In genomic region chr12:53496752-53497032, GRCh38 we compare ENCODE assay signal across 13 cellular contexts. TPM values are rescaled to one million over a fixed set of nuclear protein-coding genes. Genes with fewer than 3 reads are reported as not detected.
DNase-seq lines count a peak whose midpoint lies in the region; ATAC-seq and TF ChIP-seq lines count a peak whose summit lies in the region.
"Had no signal": no experiment of that assay in that cellular context is flagged by ENCODE, and none has a peak within 500 bp of the region (broad histone marks: within the 10 kb centered on the region; RNA-seq: fewer than 3 reads in every experiment).

No MANE protein-coding gene starts in this region.

- no peak for TF ChIP-seq POLR2A in tibial nerve (IDR thresholded peaks at IDR 0.05)

- H3K27ac ChIP-seq in Karpas-422 (ENCODE audit: low read length) (no peak overlapping the region), cingulate gyrus (ENCODE audit: low read depth, low read length) (peak overlapping the region; percentile 7), mesenchymal stem cell (ENCODE audit: low read length, poor library complexity, severe bottlenecking) (no peak overlapping the region), tibial nerve (peak overlapping the region in 3 of 4 donors; percentile 9 to 100 (median 98))

- H2AK5ac ChIP-seq in mesenchymal stem cell (ENCODE audit: low read length, severe bottlenecking): no peak overlapping the region

- H3K9me3 ChIP-seq in Karpas-422 (ENCODE audit: low read length) (no peaks in the 10 kb centered on the region), mesenchymal stem cell (ENCODE audit: control insufficient read depth, low read length) (no peaks in the 10 kb centered on the region), tibial nerve (no peaks in the 10 kb centered on the region)
- H3K9me3 ChIP-seq: adrenal gland had no signal

- no peaks in the 10 kb centered on the region for H3K36me3 ChIP-seq in Karpas-422 (ENCODE audit: insufficient read depth, low read length)
- H3K36me3 ChIP-seq in mesenchymal stem cell (ENCODE audit: control insufficient read depth in 1 of 2, insufficient read depth in 2 of 2, low read depth in 1 of 2, low read length in 2 of 2): peaks cover 4 to 15% of the 10 kb centered on the region in 2 experiments
- peaks cover 0 to 3% (median 0%) of the 10 kb centered on the region in 3 donors for H3K36me3 ChIP-seq in tibial nerve
- H3K36me3 ChIP-seq: adrenal gland had no signal

- TF ChIP-seq CTCF in tibial nerve (IDR thresholded peaks at IDR 0.05) (no peak), omental fat pad (IDR thresholded peaks at IDR 0.05) (no peak)

- no peak overlapping the region for H2BK15ac ChIP-seq in mesenchymal stem cell (ENCODE audit: low read depth, poor library complexity, severe bottlenecking)

- H3K4me3 ChIP-seq in Karpas-422 (ENCODE audit: low read length) (no peak overlapping the region), mesenchymal stem cell (ENCODE audit: insufficient read depth in 1 of 2, low read depth in 1 of 2, low read length in 2 of 2) (peak overlapping the region in 1 of 2 experiments; percentile 69), tibial nerve (peak overlapping the region in 1 of 4 donors; percentile 18)

- 100% methylated on average over 1 of the region's 1 CpG for whole genome bisulfite sequencing in mesenchymal stem cell
- 84 to 88% methylated on average over 1 of the region's 1 CpG for WGBS in tibial nerve, 2 donors

- peaks cover 64% of the 10 kb centered on the region for H3K4me1 ChIP-seq in Karpas-422 (ENCODE audit: low read length)
- H3K4me1 ChIP-seq in mesenchymal stem cell (ENCODE audit: control insufficient read depth, insufficient read depth, low read depth, low read length): peaks cover 35% of the 10 kb centered on the region
- H3K4me1 ChIP-seq in tibial nerve: peaks cover 0 to 64% (median 32%) of the 10 kb centered on the region in 4 donors

- 0 out of 2 replicates have a peak overlapping the region, but pooled peaks have one; percentile 11 for H3K9ac ChIP-seq in Karpas-422 (ENCODE audit: low read length)
- peak overlapping the region; percentile 64 for H3K9ac ChIP-seq in mesenchymal stem cell (ENCODE audit: low read length)

- DNase-seq in Karpas-422 (peak; percentile 34), mesenchymal stem cell (no peak), tibial nerve (ENCODE audit: low spot score in 2 of 2) (no peak), omental fat pad (ENCODE audit: low spot score) (no peak), NCI-H146 (lab: John Stamatoyannopoulos, UW) (no peak)
- DNase-seq: activated T-cell treated with anti-CD3 and anti-CD28 coated beads for 4 hours; effector CD8-positive, alpha-beta T cell; Kasumi-1 had no signal

- H3K23ac ChIP-seq in mesenchymal stem cell (ENCODE audit: low read length in 2 of 2): no peak overlapping the region

- H3K18ac ChIP-seq in mesenchymal stem cell (ENCODE audit: low read depth in 1 of 2, low read length in 2 of 2): peak overlapping the region in 1 of 2 experiments; percentile 70

- no peaks in the 10 kb centered on the region for H3K9me2 ChIP-seq in Karpas-422 (replicated peaks; ENCODE audit: insufficient read depth, low read length)

- H2BK5ac ChIP-seq in mesenchymal stem cell (ENCODE audit: low read depth, low read length, poor library complexity, severe bottlenecking): no peak overlapping the region

- TF ChIP-seq EP300 in tibial nerve (IDR thresholded peaks at IDR 0.05): no peak

- ATAC-seq in omental fat pad (ENCODE audit: low FRiP score) (no peak), GM21737 (IDR thresholded peaks at IDR 0.05; ENCODE audit: unreplicated experiment) (no peak)
- ATAC-seq: activated CD4-positive, CD25-positive, alpha-beta regulatory T cell treated with anti-CD3 and anti-CD28 coated beads, Interleukin-2, amount 50 U/mL, for 24 hours had no signal

- no peaks in the 10 kb centered on the region for H4K20me1 ChIP-seq in Karpas-422 (ENCODE audit: insufficient read depth, low read depth, low read length)

- no peak overlapping the region for H3K4me2 ChIP-seq in Karpas-422 (ENCODE audit: low read depth, low read length, poor library complexity, severe bottlenecking)
- no peak overlapping the region for H3K4me2 ChIP-seq in mesenchymal stem cell (ENCODE audit: low read length, poor library complexity, severe bottlenecking)

- H3K14ac ChIP-seq in mesenchymal stem cell (ENCODE audit: low read length in 2 of 2): no peak overlapping the region

- H2AFZ ChIP-seq in Karpas-422 (ENCODE audit: low read length): no peak overlapping the region
- H2AFZ ChIP-seq in mesenchymal stem cell (ENCODE audit: low read depth, low read length): no peak overlapping the region

- H3K79me1 ChIP-seq in mesenchymal stem cell (replicated peaks; ENCODE audit: low read length, poor library complexity, severe bottlenecking): peaks cover 36% of the 10 kb centered on the region

- peak overlapping the region; percentile 50 for H2BK120ac ChIP-seq in mesenchymal stem cell (ENCODE audit: low read depth, low read length)

- no peak overlapping the region for H2BK12ac ChIP-seq in mesenchymal stem cell (ENCODE audit: low read length in 2 of 2)

- H4K91ac ChIP-seq in mesenchymal stem cell (ENCODE audit: low read length): peak overlapping the region; percentile 71

- peaks cover 22% of the 10 kb centered on the region for H3K79me2 ChIP-seq in Karpas-422 (ENCODE audit: low read length)

- H3K4ac ChIP-seq in mesenchymal stem cell (ENCODE audit: low read depth in 1 of 2, low read length in 2 of 2): no peak overlapping the region

- H4K8ac ChIP-seq in mesenchymal stem cell (ENCODE audit: low read length): no peak overlapping the region

- H3K27me3 ChIP-seq in Karpas-422 (ENCODE audit: low read length) (no peaks in the 10 kb centered on the region), mesenchymal stem cell (ENCODE audit: control insufficient read depth in 1 of 2, insufficient read depth in 1 of 2, low read length in 2 of 2) (no peaks in the 10 kb centered on the region), tibial nerve (no peaks in the 10 kb centered on the region)
- H3K27me3 ChIP-seq: adrenal gland had no signal

RNA-seq across cellular contexts. Expression of gene MAP3K12, which starts 2.6 kb away (rescaled TPM):
- total RNA-seq in Karpas-422 (2014; rRNA removed; shearing (Covaris generic); ENCODE audit: low replicate concordance): 21.9 and 24.8 TPM in 2 replicates
- 59.4 TPM for polyA plus RNA-seq in mesenchymal stem cell (2013, experiment 1 of 2)
- 61.3 TPM for polyA plus RNA-seq in mesenchymal stem cell (2013, experiment 2 of 2)
- total RNA-seq in tibial nerve (10 to 100 TPM; 35.6 to 95.1 (median 58.3) TPM), omental fat pad (10 to 100 TPM in 3 of 4 donors, 1 to 10 TPM in 1; 5.5 to 35.9 (median 17.1) TPM)

RNA-seq across cellular contexts. Expression of gene TARBP2, which starts 4.4 kb away (rescaled TPM):
- 37.0 and 65.7 TPM in 2 replicates for total RNA-seq in Karpas-422 (2014; rRNA removed; shearing (Covaris generic); ENCODE audit: low replicate concordance)
- polyA plus RNA-seq in mesenchymal stem cell (2013, experiment 1 of 2): 22.2 TPM
- polyA plus RNA-seq in mesenchymal stem cell (2013, experiment 2 of 2): 24.9 TPM
- total RNA-seq in tibial nerve (10 to 100 TPM; 25.3 to 56.4 (median 36.1) TPM), omental fat pad (10 to 100 TPM; 19.6 to 26.0 (median 22.3) TPM)

RNA-seq across cellular contexts. Expression of gene NPFF, which starts 10.6 kb away (rescaled TPM):
- total RNA-seq in Karpas-422 (2014; rRNA removed; shearing (Covaris generic); ENCODE audit: low replicate concordance): 1.0 TPM in 1 of 2 replicates, not detected in the other
- polyA plus RNA-seq in mesenchymal stem cell (2013, experiment 1 of 2): 0.25 TPM
- polyA plus RNA-seq in mesenchymal stem cell (2013, experiment 2 of 2): 0.67 TPM
- total RNA-seq in tibial nerve: not detected
- not detected for total RNA-seq in omental fat pad
- total RNA-seq: adrenal gland, subcutaneous adipose tissue had no signal

RNA-seq across cellular contexts. Expression of gene PCBP2, which starts 44.8 kb away (rescaled TPM):
- 340 and 447 TPM in 2 replicates for total RNA-seq in Karpas-422 (2014; rRNA removed; shearing (Covaris generic); ENCODE audit: low replicate concordance)
- polyA plus RNA-seq in mesenchymal stem cell (2013, experiment 1 of 2): 467 TPM
- 455 TPM for polyA plus RNA-seq in mesenchymal stem cell (2013, experiment 2 of 2)
- total RNA-seq in tibial nerve: 100 to 1,000 TPM; 414 to 583 (median 490) TPM
- total RNA-seq in omental fat pad: 100 to 1,000 TPM; 498 to 666 (median 531) TPM

RNA-seq across cellular contexts. Expression of gene PRR13, which starts 55.2 kb away (rescaled TPM):
- 112 and 139 TPM in 2 replicates for total RNA-seq in Karpas-422 (2014; rRNA removed; shearing (Covaris generic); ENCODE audit: low replicate concordance)
- 326 TPM for polyA plus RNA-seq in mesenchymal stem cell (2013, experiment 1 of 2)
- polyA plus RNA-seq in mesenchymal stem cell (2013, experiment 2 of 2): 326 TPM
- total RNA-seq in tibial nerve (100 to 1,000 TPM in 1 of 4 donors, 10 to 100 TPM in 3; 54.6 to 125 (median 57.0) TPM), omental fat pad (10 to 100 TPM; 42.9 to 72.6 (median 60.4) TPM)

Comparison
In these comparisons a context has a peak if more than half of its experiments do, and no peak if none do; other contexts are left out.
1. H3K27ac ChIP-seq: peak in cingulate gyrus (single experiment) and tibial nerve (3 of 4); none in Karpas-422 (single experiment) and mesenchymal stem cell (single experiment).